In the genomic region with DNA sequence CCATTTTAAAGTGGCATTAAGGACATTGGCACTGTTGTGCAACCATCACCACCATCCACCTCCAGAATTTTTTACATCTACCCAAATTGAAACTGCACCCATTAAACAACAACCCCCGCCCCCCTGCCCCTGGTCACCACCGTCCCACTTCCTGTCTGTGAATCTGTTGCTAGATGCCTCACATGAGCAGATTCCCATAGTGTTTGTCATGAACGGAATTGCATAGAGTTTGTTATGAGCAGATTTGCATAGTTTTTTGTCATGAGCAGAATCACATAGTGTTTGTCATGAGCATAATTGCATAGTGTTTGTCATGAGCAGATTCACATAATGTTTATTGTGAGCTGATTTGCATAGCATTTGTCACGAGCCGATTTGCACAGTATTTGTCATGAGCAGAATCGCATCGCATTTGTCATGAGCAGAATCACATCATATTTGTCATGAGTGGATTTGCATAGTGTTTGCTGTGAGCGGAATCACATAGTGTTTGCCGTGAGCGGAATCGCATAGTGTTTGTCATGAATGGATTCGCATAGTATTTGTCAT, we compare ENCODE assay signal across 17 cellular contexts. TPM values are rescaled to one million over a fixed set of nuclear protein-coding genes. Genes with fewer than 3 reads are reported as not detected.
A peak's percentile ranks its signal among the peaks of the same experiment; 100 is the strongest.
DNase-seq lines count a peak whose midpoint lies in the region; ATAC-seq and TF ChIP-seq lines count a peak whose summit lies in the region.
"Had no signal": no experiment of that assay in that cellular context is flagged by ENCODE, and none has a peak within 500 bp of the region (broad histone marks: within the 10 kb centered on the region; RNA-seq: fewer than 3 reads in every experiment).

No MANE protein-coding gene starts in this region.

- no peaks in the 10 kb centered on the region for H3K9me2 ChIP-seq in PC-3 (replicated peaks; ENCODE audit: low read length)

- H3K9ac ChIP-seq in PC-3 (ENCODE audit: low read length) = no peak overlapping the region

- H3F3A ChIP-seq in PC-3 (ENCODE audit: low read length, unreplicated experiment) = no peaks in the 10 kb centered on the region

- H3K36me3 ChIP-seq in PC-3 (ENCODE audit: low read depth, low read length) (no peaks in the 10 kb centered on the region), thyroid gland (no peaks in the 10 kb centered on the region)
- H3K36me3 ChIP-seq: MG63 had no signal

- POLR2A ChIA-PET in PC-3 (lab: Charles Lee; ENCODE audit: unreplicated experiment) = interaction anchor here (0.5 kb wide), 1 partner anchor 320 kb away, joined by 3 read pairs; no protein-coding TSS in a partner anchor

- H3K4me2 ChIP-seq in PC-3 (ENCODE audit: low read length) = no peak overlapping the region
- H3K4me2 ChIP-seq: A549 had no signal

- intact Hi-C loops in PC-3 (cut with micrococcal nuclease) = loop anchor here (5.0 kb wide), 2 partner anchors 297 to 412 kb away; no protein-coding TSS in a partner anchor
- intact Hi-C loops in thyroid gland (cut with DNase I) = loop anchor here (5.0 kb wide), 1 partner anchor 457 kb away; no protein-coding TSS in a partner anchor

- no peak for TF ChIP-seq POLR2A in thyroid gland (IDR thresholded peaks at IDR 0.05)

- 88 to 89% methylated on average over 12 of the region's 12 CpGs for WGBS in thyroid gland, 2 donors

- no peaks in the 10 kb centered on the region for H3K79me2 ChIP-seq in PC-3 (ENCODE audit: low read length)

- no peak for TF ChIP-seq CTCF in PC-3 (conservative IDR thresholded peaks at IDR 0.05; ENCODE audit: low read depth, low read length)
- TF ChIP-seq CTCF in glutamatergic neuron (IDR thresholded peaks at IDR 0.05; ENCODE audit: partially characterized antibody, unreplicated experiment) = no peak
- no peak for TF ChIP-seq CTCF in thyroid gland (IDR thresholded peaks at IDR 0.05)

- no peaks in the 10 kb centered on the region for H4K20me1 ChIP-seq in PC-3 (ENCODE audit: low read length)

- DNase-seq in stimulated activated naive CD8-positive, alpha-beta T cell treated with anti-CD3 and anti-CD28 coated beads, Interleukin-15, amount 100 ng/mL, for 72 hours = no peak
- DNase-seq in stimulated activated naive CD8-positive, alpha-beta T cell treated with anti-CD3 and anti-CD28 coated beads, Interleukin-15, Interleukin-2, amounts not matched to agents 100 U/mL and 50 U/mL, for 24 hours = no peak
- DNase-seq in PC-3 = peak; percentile 11
- no peak for DNase-seq in glutamatergic neuron
- DNase-seq in thyroid gland = no peak
- no peak for DNase-seq in NCI-H2196 treated with DMSO at 0.1 percent for 48 hours (lab: John Stamatoyannopoulos, UW; ENCODE audit: unreplicated experiment)
- DNase-seq in KG1 (lab: John Stamatoyannopoulos, UW) = no peak
- DNase-seq: C1 segment of cervical spinal cord, DMS 273 treated with DMSO at 0.1 percent for 48 hours, MG63, NCI-H1105 treated with DMSO at 0.1 percent for 48 hours, NCI-H1694 treated with DMSO at 0.1 percent for 48 hours, NCI-H2107, NCI-H748 treated with DMSO at 0.1 percent for 48 hours, OCI-M1 had no signal

- H3K9me3 ChIP-seq in PC-3 (ENCODE audit: low read length) (no peaks in the 10 kb centered on the region), thyroid gland (no peaks in the 10 kb centered on the region)
- H3K9me3 ChIP-seq: A549, MG63 had no signal

- no TSS peak for BruUV-seq in PC-3 (replicated peaks; lab: Mats Ljungman, UMichigan)

- H3K27ac Mint-ChIP-seq in stimulated activated naive CD8-positive, alpha-beta T cell treated with anti-CD3 and anti-CD28 coated beads, Interleukin-15, amount 100 ng/mL, for 72 hours = no peak overlapping the region
- peak overlapping the region; percentile 3 for H3K27ac Mint-ChIP-seq in glutamatergic neuron (ENCODE audit: unreplicated experiment)

- H3K27me3 ChIP-seq in PC-3 (ENCODE audit: low read length) (no peaks in the 10 kb centered on the region), thyroid gland (no peaks in the 10 kb centered on the region)

- no peak overlapping the region for H3K27ac ChIP-seq in PC-3 (ENCODE audit: low read length)
- H3K27ac ChIP-seq in thyroid gland = no peak overlapping the region
- H3K27ac ChIP-seq: A549, RWPE1 had no signal

- peaks cover 8% of the 10 kb centered on the region for H3K36me3 Mint-ChIP-seq in glutamatergic neuron (ENCODE audit: unreplicated experiment)

- no peak overlapping the region for H3K4me3 Mint-ChIP-seq in stimulated activated naive CD8-positive, alpha-beta T cell treated with anti-CD3 and anti-CD28 coated beads, Interleukin-15, amount 100 ng/mL, for 72 hours
- H3K4me3 Mint-ChIP-seq in glutamatergic neuron (ENCODE audit: unreplicated experiment) = no peak overlapping the region

- peak; percentile 57 for ATAC-seq in stimulated activated naive CD8-positive, alpha-beta T cell treated with anti-CD3 and anti-CD28 coated beads, Interleukin-15, amount 100 ng/mL, for 72 hours
- no peak for ATAC-seq in stimulated activated naive CD8-positive, alpha-beta T cell treated with anti-CD3 and anti-CD28 coated beads, Interleukin-15, Interleukin-2, amounts not matched to agents 100 U/mL and 50 U/mL, for 24 hours
- no peak for ATAC-seq in PC-3
- ATAC-seq: A549 had no signal

- peaks cover 4% of the 10 kb centered on the region for H3K4me1 Mint-ChIP-seq in stimulated activated naive CD8-positive, alpha-beta T cell treated with anti-CD3 and anti-CD28 coated beads, Interleukin-15, amount 100 ng/mL, for 72 hours
- peaks cover 16% of the 10 kb centered on the region for H3K4me1 Mint-ChIP-seq in glutamatergic neuron (ENCODE audit: low read depth, unreplicated experiment)

- H2AFZ ChIP-seq in PC-3 (ENCODE audit: low read length) = no peak overlapping the region

- CTCF ChIA-PET in PC-3 (lab: Charles Lee) = no interaction called here

- H3K27me3 Mint-ChIP-seq in stimulated activated naive CD8-positive, alpha-beta T cell treated with anti-CD3 and anti-CD28 coated beads, Interleukin-15, amount 100 ng/mL, for 72 hours = peaks cover 53% of the 10 kb centered on the region
- H3K27me3 Mint-ChIP-seq in glutamatergic neuron (ENCODE audit: unreplicated experiment) = no peaks in the 10 kb centered on the region

- H3K9me3 Mint-ChIP-seq in stimulated activated naive CD8-positive, alpha-beta T cell treated with anti-CD3 and anti-CD28 coated beads, Interleukin-15, amount 100 ng/mL, for 72 hours = no peaks in the 10 kb centered on the region
- H3K9me3 Mint-ChIP-seq in glutamatergic neuron (ENCODE audit: unreplicated experiment) = peaks cover 7% of the 10 kb centered on the region

- peaks cover 24% of the 10 kb centered on the region for H3K4me1 ChIP-seq in PC-3 (ENCODE audit: insufficient read depth, low read length)
- H3K4me1 ChIP-seq in thyroid gland = no peaks in the 10 kb centered on the region

- H3K4me3 ChIP-seq in PC-3 (ENCODE audit: low read length) (no peak overlapping the region), thyroid gland (replicated peaks in 1 of 3) (no peak overlapping the region)
- H3K4me3 ChIP-seq: A549, MG63 had no signal

RNA-seq across cellular contexts. Expression of a gene that starts 54.0 kb away (rescaled TPM):
- total RNA-seq in PC-3 (2014; rRNA removed) = 174 and 201 TPM in 2 replicates
- total RNA-seq in glutamatergic neuron (ENCODE audit: unreplicated experiment) = 70.2 TPM
- 100 to 1,000 TPM in 3 of 4 donors, 10 to 100 TPM in 1; 50.2 to 145 (median 120) TPM for total RNA-seq in thyroid gland
